In the genomic region with DNA sequence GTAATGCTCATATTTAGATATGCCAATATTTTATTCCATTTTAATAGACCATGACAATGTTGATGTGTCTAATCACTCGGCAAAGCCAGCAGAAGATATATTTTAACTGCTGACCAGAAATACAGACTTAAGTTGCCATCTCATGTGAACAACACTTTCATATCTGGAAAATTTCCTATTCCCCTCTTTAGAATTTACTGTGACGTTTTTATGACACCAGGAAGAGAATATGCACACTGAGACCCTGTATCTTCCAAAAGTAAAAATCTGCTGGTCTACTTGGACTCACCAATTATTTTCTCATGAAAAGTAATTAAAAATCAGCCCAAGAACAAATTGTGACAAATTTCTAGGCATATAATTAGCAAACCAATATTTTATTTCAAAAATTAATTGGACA, we compare ENCODE assay signal across 9 cellular contexts. TPM values are rescaled to one million over a fixed set of nuclear protein-coding genes. Genes with fewer than 3 reads are reported as not detected.
DNase-seq lines count a peak whose midpoint lies in the region; ATAC-seq and TF ChIP-seq lines count a peak whose summit lies in the region.
"Had no signal": no experiment of that assay in that cellular context is flagged by ENCODE, and none has a peak within 500 bp of the region (broad histone marks: within the 10 kb centered on the region; RNA-seq: fewer than 3 reads in every experiment).

No MANE protein-coding gene starts in this region.

- H3K4me3 ChIP-seq in ACC112 (ENCODE audit: low read depth, low read length) (peak overlapping the region; percentile 95), HUES48 (ENCODE audit: low read depth, low read length) (peak overlapping the region; percentile 85), breast epithelium (peak overlapping the region in 2 of 3 donors; percentile 89 to 90)

- no peaks in the 10 kb centered on the region for H3K36me3 ChIP-seq in ACC112 (ENCODE audit: insufficient read depth, low read length)
- peaks cover 30% of the 10 kb centered on the region for H3K36me3 ChIP-seq in HUES48 (ENCODE audit: control insufficient read depth, insufficient read depth, low read length)
- no peaks in the 10 kb centered on the region for H3K36me3 ChIP-seq in breast epithelium

- H3K79me2 ChIP-seq in ACC112 (ENCODE audit: control insufficient read depth, insufficient read depth, low read length, unreplicated experiment) = peaks cover 53% of the 10 kb centered on the region

- peaks cover 14% of the 10 kb centered on the region for H3K4me1 ChIP-seq in ACC112 (ENCODE audit: control insufficient read depth, insufficient read depth, low read length, unreplicated experiment)
- peaks cover 23% of the 10 kb centered on the region for H3K4me1 ChIP-seq in HUES48 (ENCODE audit: control insufficient read depth, insufficient read depth, low read length)
- H3K4me1 ChIP-seq in breast epithelium = peaks cover 0 to 12% of the 10 kb centered on the region in 2 donors

- H3K36me3 Mint-ChIP-seq in mesothelial cell of epicardium = no peaks in the 10 kb centered on the region

- H3K9me3 ChIP-seq in HUES48 (ENCODE audit: control insufficient read depth, insufficient read depth, low read length) (no peaks in the 10 kb centered on the region), breast epithelium (no peaks in the 10 kb centered on the region)

- intact Hi-C loops in breast epithelium (cut with DNase I; ENCODE audit: low total_unique reads) = no loop called here

- H3K27ac ChIP-seq in ACC112 (ENCODE audit: low read depth, low read length) (no peak overlapping the region), HUES48 (ENCODE audit: low read depth, low read length) (no peak overlapping the region), breast epithelium (no peak overlapping the region)

- H2AFZ ChIP-seq in ACC112 (ENCODE audit: low read length, unreplicated experiment) = no peak overlapping the region

- no peak for ATAC-seq in GM18520 (IDR thresholded peaks at IDR 0.05; ENCODE audit: unreplicated experiment)

- DNase-seq in breast epithelium (ENCODE audit: low spot score in 2 of 2) = no peak
- DNase-seq in mesothelial cell of epicardium (ENCODE audit: low spot score in 2 of 2, unreplicated experiment in 2 of 2) = no peak
- no peak for DNase-seq in GM03348 (ENCODE audit: low spot score)
- no peak for DNase-seq in NCI-H2081 treated with DMSO at 0.1 percent for 48 hours (lab: John Stamatoyannopoulos, UW)
- no peak for DNase-seq in cerebellar nuclear complex (lab: John Stamatoyannopoulos, UW)

- peak overlapping the region; percentile 87 for H3K27ac Mint-ChIP-seq in mesothelial cell of epicardium

- TF ChIP-seq CTCF in breast epithelium (IDR thresholded peaks at IDR 0.05) (no peak), mesothelial cell of epicardium (IDR thresholded peaks at IDR 0.05; ENCODE audit: unreplicated experiment) (no peak)

- peak overlapping the region; percentile 83 for H3K9ac ChIP-seq in HUES48 (ENCODE audit: low read depth, low read length)

- H3K4me1 Mint-ChIP-seq in mesothelial cell of epicardium = peaks cover 51% of the 10 kb centered on the region

- no peak for TF ChIP-seq POLR2A in breast epithelium (IDR thresholded peaks at IDR 0.05)

- no peaks in the 10 kb centered on the region for H3K9me3 Mint-ChIP-seq in mesothelial cell of epicardium

- H3K27me3 ChIP-seq in ACC112 (ENCODE audit: insufficient read depth, low read length) = no peaks in the 10 kb centered on the region
- no peaks in the 10 kb centered on the region for H3K27me3 ChIP-seq in HUES48 (ENCODE audit: control insufficient read depth, insufficient read depth, low read length)
- H3K27me3 ChIP-seq in breast epithelium = no peaks in the 10 kb centered on the region

- peak overlapping the region; percentile 97 for H3K4me3 Mint-ChIP-seq in mesothelial cell of epicardium

- H3K27me3 Mint-ChIP-seq in mesothelial cell of epicardium (ENCODE audit: low read depth) = no peaks in the 10 kb centered on the region

RNA-seq across cellular contexts. Expression of a gene that starts 2.1 kb away (rescaled TPM):
- 10 to 100 TPM; 16.1 to 25.5 (median 20.3) TPM for total RNA-seq in breast epithelium
- 54.4 to 58.8 TPM (median 58.0 TPM) in 3 replicates for total RNA-seq in mesothelial cell of epicardium

RNA-seq across cellular contexts. Expression of a gene that starts 2.5 kb away (rescaled TPM):
- total RNA-seq in breast epithelium (10 to 100 TPM; 21.6 to 39.5 (median 37.6) TPM), mesothelial cell of epicardium (39.7 to 42.9 TPM (median 42.2 TPM) in 3 replicates)

RNA-seq across cellular contexts. Expression of a gene that starts 45.2 kb away (rescaled TPM):
- total RNA-seq in breast epithelium (not detected), mesothelial cell of epicardium (not detected in 3 replicates)
- total RNA-seq: M059J had no signal
